ENCODE assay signal across 13 cellular contexts in genomic region chr12:82593143-82593542, GRCh38.
DNase-seq lines count a peak whose midpoint lies in the region; ATAC-seq and TF ChIP-seq lines count a peak whose summit lies in the region.
"Had no signal": no experiment of that assay in that cellular context is flagged by ENCODE, and none has a peak within 500 bp of the region (broad histone marks: within the 10 kb centered on the region; RNA-seq: fewer than 3 reads in every experiment).

No MANE protein-coding gene starts in this region.

- H3K9me3 ChIP-seq in left ventricle myocardium inferior (replicated peaks) = peaks cover 32% of the 10 kb centered on the region

- no peaks in the 10 kb centered on the region for H3K36me3 ChIP-seq in left ventricle myocardium inferior

- ATAC-seq in GM19025 (IDR thresholded peaks at IDR 0.05; ENCODE audit: low read depth, unreplicated experiment) (peak; percentile 25), GM21737 (IDR thresholded peaks at IDR 0.05; ENCODE audit: unreplicated experiment) (peak; percentile 62), HG03103 (IDR thresholded peaks at IDR 0.05; ENCODE audit: low read depth, unreplicated experiment) (peak; percentile 39)
- no peak for ATAC-seq in activated naive CD8-positive, alpha-beta T cell treated with anti-CD3 and anti-CD28 coated beads, Interleukin-2, amount 50 U/mL, for 24 hours
- ATAC-seq: Panc1 had no signal

- H3K27ac ChIP-seq in left ventricle myocardium inferior (replicated peaks) = no peak overlapping the region

- peaks cover 9% of the 10 kb centered on the region for H3K9me3 Mint-ChIP-seq in glutamatergic neuron (ENCODE audit: unreplicated experiment)
- peaks cover 8% of the 10 kb centered on the region for H3K9me3 Mint-ChIP-seq in activated naive CD8-positive, alpha-beta T cell treated with anti-CD3 and anti-CD28 coated beads, Interleukin-2, amount 50 U/mL, for 24 hours

- no peak for TF ChIP-seq CTCF in glutamatergic neuron (IDR thresholded peaks at IDR 0.05; ENCODE audit: partially characterized antibody, unreplicated experiment)
- TF ChIP-seq CTCF in left ventricle myocardium inferior (IDR thresholded peaks at IDR 0.05; ENCODE audit: borderline replicate concordance) = no peak

- DNase-seq in glutamatergic neuron (no peak), left ventricle myocardium inferior (no peak), activated gamma-delta T cell (lab: John Stamatoyannopoulos, UW) (no peak)
- no peak for DNase-seq in activated naive CD8-positive, alpha-beta T cell treated with anti-CD3 and anti-CD28 coated beads, Interleukin-2, amount 50 U/mL, for 24 hours
- DNase-seq: activated naive CD4-positive, alpha-beta T cell treated with anti-CD3 and anti-CD28 coated beads, Interleukin-2, amount 50 U/mL, for 16 hours; HCEC 1CT; immature natural killer cell; NCI-H2081 treated with DMSO at 0.1 percent for 48 hours had no signal

- intact Hi-C loops in left ventricle myocardium inferior (cut with micrococcal nuclease) = no loop called here

- H3K27me3 Mint-ChIP-seq in glutamatergic neuron (ENCODE audit: unreplicated experiment) = no peaks in the 10 kb centered on the region
- no peaks in the 10 kb centered on the region for H3K27me3 Mint-ChIP-seq in activated naive CD8-positive, alpha-beta T cell treated with anti-CD3 and anti-CD28 coated beads, Interleukin-2, amount 50 U/mL, for 24 hours

- peaks cover 35% of the 10 kb centered on the region for H3K4me1 Mint-ChIP-seq in glutamatergic neuron (ENCODE audit: low read depth, unreplicated experiment)
- no peaks in the 10 kb centered on the region for H3K4me1 Mint-ChIP-seq in activated naive CD8-positive, alpha-beta T cell treated with anti-CD3 and anti-CD28 coated beads, Interleukin-2, amount 50 U/mL, for 24 hours
- H3K4me1 Mint-ChIP-seq: immature natural killer cell had no signal

- no peak overlapping the region for H3K4me3 ChIP-seq in left ventricle myocardium inferior

- H3K4me1 ChIP-seq in left ventricle myocardium inferior = no peaks in the 10 kb centered on the region

- H3K27me3 ChIP-seq in left ventricle myocardium inferior (ENCODE audit: low read depth) = no peaks in the 10 kb centered on the region

- no peak overlapping the region for H3K4me3 Mint-ChIP-seq in glutamatergic neuron (ENCODE audit: unreplicated experiment)
- H3K4me3 Mint-ChIP-seq in activated naive CD8-positive, alpha-beta T cell treated with anti-CD3 and anti-CD28 coated beads, Interleukin-2, amount 50 U/mL, for 24 hours = no peak overlapping the region
- H3K4me3 Mint-ChIP-seq: immature natural killer cell; T-helper 2 cell treated with Interferon-gamma antibody and Interleukin-4, amounts not matched to agents 5 μg/mL and 100 μg/mL, for 36 hours had no signal

- H3K36me3 Mint-ChIP-seq in glutamatergic neuron (ENCODE audit: unreplicated experiment) = peaks cover 5% of the 10 kb centered on the region
- no peaks in the 10 kb centered on the region for H3K36me3 Mint-ChIP-seq in activated naive CD8-positive, alpha-beta T cell treated with anti-CD3 and anti-CD28 coated beads, Interleukin-2, amount 50 U/mL, for 24 hours (ENCODE audit: low read depth)
- H3K36me3 Mint-ChIP-seq: immature natural killer cell had no signal

- H3K27ac Mint-ChIP-seq in glutamatergic neuron (ENCODE audit: unreplicated experiment) = peak overlapping the region; percentile 60
- no peak overlapping the region for H3K27ac Mint-ChIP-seq in activated naive CD8-positive, alpha-beta T cell treated with anti-CD3 and anti-CD28 coated beads, Interleukin-2, amount 50 U/mL, for 24 hours
- H3K27ac Mint-ChIP-seq: immature natural killer cell; T-helper 2 cell treated with Interferon-gamma antibody and Interleukin-4, amounts not matched to agents 5 μg/mL and 100 μg/mL, for 36 hours had no signal
